In the genomic region with DNA sequence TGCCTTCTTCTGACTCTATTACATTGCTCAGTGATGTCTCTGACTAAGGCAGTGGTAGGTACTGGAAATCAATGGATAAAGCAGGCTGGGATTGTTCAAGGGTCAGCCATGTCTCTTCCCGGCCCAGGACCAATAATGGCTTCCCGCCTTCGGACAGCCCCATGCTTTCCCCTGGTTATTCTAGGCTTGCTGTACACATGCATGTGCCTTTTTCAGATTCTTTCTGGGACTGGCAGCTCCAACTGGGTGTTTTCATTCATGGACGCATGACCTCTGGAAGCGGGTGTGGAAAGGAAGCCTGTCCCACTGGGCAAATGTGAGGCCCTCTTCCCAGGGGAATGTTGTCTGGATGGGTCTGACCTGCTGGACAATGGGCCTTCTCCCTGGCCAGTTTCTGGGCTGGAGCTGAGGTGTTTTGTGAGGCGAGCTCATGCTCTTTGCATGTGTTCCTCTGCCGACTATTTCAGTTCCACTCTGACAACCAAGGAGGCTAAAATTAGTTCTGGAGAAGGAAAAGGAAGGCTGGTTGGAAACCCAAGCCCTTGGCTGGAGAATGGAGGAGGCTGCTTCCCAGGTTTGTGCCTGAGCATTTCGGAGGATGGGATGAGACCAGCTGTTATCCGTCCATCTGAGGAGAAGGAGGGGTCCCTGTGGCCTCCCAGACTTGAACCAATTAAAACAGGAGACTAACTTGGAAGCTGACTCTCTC, we compare ENCODE assay signal across 18 cellular contexts. TPM values are rescaled to one million over a fixed set of nuclear protein-coding genes. Genes with fewer than 3 reads are reported as not detected.
DNase-seq lines count a peak whose midpoint lies in the region; ATAC-seq and TF ChIP-seq lines count a peak whose summit lies in the region.
"Had no signal": no experiment of that assay in that cellular context is flagged by ENCODE, and none has a peak within 500 bp of the region (broad histone marks: within the 10 kb centered on the region; RNA-seq: fewer than 3 reads in every experiment).

No MANE protein-coding gene starts in this region.

- H3K9me3 ChIP-seq in osteoblast (ENCODE audit: low read depth, low read length) (no peaks in the 10 kb centered on the region), transverse colon (no peaks in the 10 kb centered on the region)
- H3K9me3 ChIP-seq: upper lobe of right lung had no signal

- no peak for TF ChIP-seq POLR2A in transverse colon (IDR thresholded peaks at IDR 0.05)

- no peak for ATAC-seq in activated naive CD4-positive, alpha-beta T cell treated with anti-CD3 and anti-CD28 coated beads, Interleukin-2, amount 50 U/mL, for 72 hours
- ATAC-seq in Right ventricle myocardium superior (ENCODE audit: poor library complexity) (peak; percentile 26), HG02571 (IDR thresholded peaks at IDR 0.05; ENCODE audit: unreplicated experiment) (no peak)
- ATAC-seq: K562, Panc1, upper lobe of right lung had no signal

- 71 to 100% methylated on average over 2 to 9 of the region's 9 CpGs for WGBS in transverse colon (ENCODE audit: low coverage in 1 of 2), 2 donors

- TF ChIP-seq CTCF in osteoblast (IDR thresholded peaks at IDR 0.05; ENCODE audit: extremely low read depth, low read depth, low read length), result no peak
- no peak for TF ChIP-seq CTCF in transverse colon (IDR thresholded peaks at IDR 0.05)

- TF ChIP-seq EP300 in transverse colon (IDR thresholded peaks at IDR 0.05; ENCODE audit: low read depth), result no peak

- H3K4me1 ChIP-seq in osteoblast (ENCODE audit: insufficient read depth, low read length) (peaks cover 16% of the 10 kb centered on the region), transverse colon (peaks cover 21 to 59% (median 37%) of the 10 kb centered on the region in 4 donors)

- no peak for DNase-seq in activated naive CD4-positive, alpha-beta T cell treated with anti-CD3 and anti-CD28 coated beads, Interleukin-2, amount 50 U/mL, for 72 hours (ENCODE audit: low spot score in 2 of 2)
- DNase-seq in activated naive CD4-positive, alpha-beta T cell treated with anti-CD3 and anti-CD28 coated beads, Interleukin-2, amount 50 U/mL, for 16 hours, result no peak
- DNase-seq in Right ventricle myocardium superior (no peak), osteoblast (ENCODE audit: insufficient read length, low spot score, missing footprints) (peak; percentile 66), transverse colon (no peak), NCI-H748 (lab: John Stamatoyannopoulos, UW; ENCODE audit: unreplicated experiment) (no peak), pons (ENCODE audit: low spot score) (no peak)
- DNase-seq: activated CD4-positive, alpha-beta memory T cell treated with anti-CD3 and anti-CD28 coated beads, Interleukin-2, amount 10 ng/mL, durations not matched to agents 7 days and 5 days; foreskin fibroblast; NCI-H1092 treated with DMSO at 0.1 percent for 48 hours; NCI-H2171; stimulated activated CD4-positive, alpha-beta T cell treated with anti-CD3 and anti-CD28 coated beads, Interleukin-4, amount 100 ng/mL, for 24 hours; upper lobe of right lung had no signal

- H3K27ac ChIP-seq in osteoblast (ENCODE audit: low read depth, low read length) (no peak overlapping the region), transverse colon (peak overlapping the region in 3 of 4 donors; percentile 15 to 81 (median 79))
- H3K27ac ChIP-seq: HL-60, neural progenitor cell had no signal

- H3K36me3 ChIP-seq in osteoblast (ENCODE audit: insufficient read depth, low read length) (no peaks in the 10 kb centered on the region), transverse colon (no peaks in the 10 kb centered on the region)
- H3K36me3 ChIP-seq: neural progenitor cell, upper lobe of right lung had no signal

- H3K4me3 ChIP-seq in osteoblast (ENCODE audit: insufficient read depth, low read length) (no peak overlapping the region), transverse colon (no peak overlapping the region)
- H3K4me3 ChIP-seq: K562, neural progenitor cell, upper lobe of right lung had no signal

- in situ Hi-C loops in transverse colon (cut with MboI; ENCODE audit: low pct_ligation_motif_present in 1 of 4, low pct_unique_long_range_greater_than_20kb in 1 of 4, low sequenced_read_pairs in 3 of 4), result loop anchor here in 1 of 4 donors (25.0 kb wide), 1 partner anchor 323 kb away; a partner anchor contains a TSS

- H3K4me2 ChIP-seq in osteoblast (ENCODE audit: insufficient read depth, low read length), result no peak overlapping the region
- H3K4me2 ChIP-seq: neural progenitor cell had no signal

- H3K27me3 ChIP-seq in osteoblast (ENCODE audit: insufficient read depth, low read length) (no peaks in the 10 kb centered on the region), transverse colon (no peaks in the 10 kb centered on the region)
- H3K27me3 ChIP-seq: neural progenitor cell, upper lobe of right lung had no signal

- peaks cover 3 to 7% of the 10 kb centered on the region in 2 donors for H3K9me3 Mint-ChIP-seq in activated naive CD4-positive, alpha-beta T cell treated with anti-CD3 and anti-CD28 coated beads, Interleukin-2, amount 50 U/mL, for 72 hours

- intact Hi-C loops in Right ventricle myocardium superior (cut with DNase I) (no loop called here), transverse colon (cut with DNase I; ENCODE audit: low total_unique reads) (no loop called here)

- peak overlapping the region; percentile 29 to 38 for H3K27ac Mint-ChIP-seq in activated naive CD4-positive, alpha-beta T cell treated with anti-CD3 and anti-CD28 coated beads, Interleukin-2, amount 50 U/mL, for 72 hours
- H3K27ac Mint-ChIP-seq: activated CD4-positive, alpha-beta memory T cell treated with anti-CD3 and anti-CD28 coated beads, Interleukin-2, amount 10 ng/mL, durations not matched to agents 7 days and 5 days; neural progenitor cell had no signal

- no peak overlapping the region for H2AFZ ChIP-seq in osteoblast (ENCODE audit: low read length)
- H2AFZ ChIP-seq: neural progenitor cell had no signal

- peaks cover 4 to 9% of the 10 kb centered on the region in 2 donors for H3K36me3 Mint-ChIP-seq in activated naive CD4-positive, alpha-beta T cell treated with anti-CD3 and anti-CD28 coated beads, Interleukin-2, amount 50 U/mL, for 72 hours

- peaks cover 6% of the 10 kb centered on the region for H3K79me2 ChIP-seq in osteoblast (ENCODE audit: insufficient read depth, low read length)

- peaks cover 7% of the 10 kb centered on the region for H4K20me1 ChIP-seq in osteoblast (ENCODE audit: insufficient read depth, low read length)

RNA-seq across cellular contexts. Expression of a gene that starts 6.8 kb away (rescaled TPM):
- total RNA-seq in activated naive CD4-positive, alpha-beta T cell treated with anti-CD3 and anti-CD28 coated beads, Interleukin-2, amount 50 U/mL, for 72 hours, result 1 to 10 TPM; 7.9 to 8.4 TPM
- total RNA-seq in Right ventricle myocardium superior, result 4.4 TPM
- total RNA-seq in osteoblast, result 2.9 and 3.6 TPM in 2 replicates
- total RNA-seq in transverse colon, result 10 to 100 TPM in 1 of 4 donors, 1 to 10 TPM in 3; 5.9 to 12.3 (median 8.7) TPM

RNA-seq across cellular contexts. Expression of a gene that starts 35.6 kb away (rescaled TPM):
- total RNA-seq in activated naive CD4-positive, alpha-beta T cell treated with anti-CD3 and anti-CD28 coated beads, Interleukin-2, amount 50 U/mL, for 72 hours, result 10 to 100 TPM; 22.0 to 22.8 TPM
- total RNA-seq in Right ventricle myocardium superior (23.2 TPM), osteoblast (14.5 and 20.0 TPM in 2 replicates), transverse colon (10 to 100 TPM in 2 of 4 donors, 1 to 10 TPM in 2; 6.0 to 15.3 (median 10.8) TPM)
